In genomic region chr20:62133864-62134263, GRCh38 we compare ENCODE assay signal across 12 cellular contexts. TPM values are rescaled to one million over a fixed set of nuclear protein-coding genes. Genes with fewer than 3 reads are reported as not detected.
DNase-seq lines count a peak whose midpoint lies in the region; ATAC-seq and TF ChIP-seq lines count a peak whose summit lies in the region.
"Had no signal": no experiment of that assay in that cellular context is flagged by ENCODE, and none has a peak within 500 bp of the region (broad histone marks: within the 10 kb centered on the region; RNA-seq: fewer than 3 reads in every experiment).

No MANE protein-coding gene starts in this region.

- ATAC-seq in activated CD8-positive, alpha-beta T cell treated with anti-CD3 and anti-CD28 coated beads, Interleukin-2, amount 10 ng/mL, durations not matched to agents 7 days and 5 days, result peak; percentile 22
- no peak for ATAC-seq in GM21360 (IDR thresholded peaks at IDR 0.05; ENCODE audit: unreplicated experiment)

- H3K14ac ChIP-seq in H9 (ENCODE audit: insufficient read depth, low read length), result no peak overlapping the region

- CTCF ChIA-PET in activated CD8-positive, alpha-beta T cell treated with anti-CD3 and anti-CD28 coated beads, Interleukin-2, amount 10 ng/mL, durations not matched to agents 7 days and 5 days (lab: Charles Lee), result interaction anchor here (1.0 to 1.4 kb wide), 2 partner anchors 12 to 122 kb away, joined by 6 read pairs; partner anchors contain the start of gene LSM14B
- CTCF ChIA-PET in GM10248 (lab: Yijun Ruan, JAX), result interaction anchor here (1.2 to 6.7 kb wide), 4 partner anchors 8 to 128 kb away, joined by 3 to 57 read pairs (median 8); no protein-coding TSS in a partner anchor

- H4K20me1 ChIP-seq in H9 (ENCODE audit: control insufficient read depth, insufficient read depth, insufficient read length), result no peaks in the 10 kb centered on the region

- no peak overlapping the region for H2BK15ac ChIP-seq in H9 (ENCODE audit: low read depth, low read length)

- H4K5ac ChIP-seq in H9 (ENCODE audit: insufficient read length, low read depth, low read length), result no peak overlapping the region

- H3K27me3 Mint-ChIP-seq in H9 (ENCODE audit: low read depth), result no peaks in the 10 kb centered on the region; the same call in 1 of the 2 replicates
- H3K27me3 Mint-ChIP-seq in activated CD8-positive, alpha-beta T cell treated with anti-CD3 and anti-CD28 coated beads, Interleukin-2, amount 10 ng/mL, durations not matched to agents 7 days and 5 days (ENCODE audit: low read depth), result no peaks in the 10 kb centered on the region

- H3K36me3 Mint-ChIP-seq in H9 (ENCODE audit: insufficient read depth in 1 of 3, low read depth in 3 of 3), result peaks cover 53 to 100% (median 94%) of the 10 kb centered on the region in 3 experiments
- peaks cover 82% of the 10 kb centered on the region for H3K36me3 Mint-ChIP-seq in activated CD8-positive, alpha-beta T cell treated with anti-CD3 and anti-CD28 coated beads, Interleukin-2, amount 10 ng/mL, durations not matched to agents 7 days and 5 days (ENCODE audit: low read depth)

- H3K4me1 Mint-ChIP-seq in H9, result no peaks in the 10 kb centered on the region
- peaks cover 34% of the 10 kb centered on the region for H3K4me1 Mint-ChIP-seq in activated CD8-positive, alpha-beta T cell treated with anti-CD3 and anti-CD28 coated beads, Interleukin-2, amount 10 ng/mL, durations not matched to agents 7 days and 5 days (ENCODE audit: low read depth)

- H3K9ac ChIP-seq in H9 (ENCODE audit: extremely low read depth, insufficient read length, low read length), result no peak overlapping the region

- H3K27ac ChIP-seq in H9 (ENCODE audit: insufficient read length, low read depth, low read length), result no peak overlapping the region
- no peak overlapping the region for H3K27ac ChIP-seq in caudate nucleus (ENCODE audit: low read depth, low read length)

- no peaks in the 10 kb centered on the region for H3K23me2 ChIP-seq in H9 (ENCODE audit: insufficient read length, low read depth, low read length, poor library complexity, severe bottlenecking)

- no peaks in the 10 kb centered on the region for H3K27me3 ChIP-seq in BE2C
- H3K27me3 ChIP-seq in H9 (ENCODE audit: insufficient read depth, low read length), result no peaks in the 10 kb centered on the region
- no peaks in the 10 kb centered on the region for H3K27me3 ChIP-seq in kidney epithelial cell (ENCODE audit: control insufficient read depth, insufficient read depth, low read length)

- peaks cover 2% of the 10 kb centered on the region for H3K79me1 ChIP-seq in H9 (ENCODE audit: insufficient read depth, low read depth, low read length, poor library complexity, severe bottlenecking)

- H2AFZ ChIP-seq in H9 (ENCODE audit: low read length), result no peak overlapping the region

- H3K4me2 ChIP-seq in H9 (ENCODE audit: insufficient read depth, insufficient read length, low read length), result no peak overlapping the region

- no peaks in the 10 kb centered on the region for H3K9me3 Mint-ChIP-seq in H9
- no peaks in the 10 kb centered on the region for H3K9me3 Mint-ChIP-seq in activated CD8-positive, alpha-beta T cell treated with anti-CD3 and anti-CD28 coated beads, Interleukin-2, amount 10 ng/mL, durations not matched to agents 7 days and 5 days (ENCODE audit: insufficient read depth)

- H2BK12ac ChIP-seq in H9 (ENCODE audit: insufficient read length, low read depth, low read length), result no peak overlapping the region

- H3K23ac ChIP-seq in H9 (ENCODE audit: insufficient read length, low read depth, low read length), result no peak overlapping the region

- H3K79me2 ChIP-seq in H9 (ENCODE audit: insufficient read depth, low read length), result no peaks in the 10 kb centered on the region

- H3K9me3 ChIP-seq in BE2C (no peaks in the 10 kb centered on the region; the same call in 1 of the 2 replicates), H9 (ENCODE audit: control insufficient read depth, low read depth, low read length) (no peaks in the 10 kb centered on the region)

- no peak overlapping the region for H4K91ac ChIP-seq in H9 (ENCODE audit: insufficient read length, low read depth, low read length)

- H3K4me3 ChIP-seq in BE2C (ENCODE audit: low read depth, low read length) (no peak overlapping the region), kidney epithelial cell (ENCODE audit: low read depth, low read length) (no peak overlapping the region)
- H3K4me3 ChIP-seq: skin epidermis had no signal

- H2BK5ac ChIP-seq in H9 (ENCODE audit: insufficient read length, low read length), result no peak overlapping the region

- H2BK120ac ChIP-seq in H9 (ENCODE audit: low read depth, low read length, poor library complexity, severe bottlenecking), result no peak overlapping the region

- H3K27ac Mint-ChIP-seq in H9, result peak overlapping the region in 2 of 3 experiments; percentile 61 to 62; a peak in 2 of 7 replicates
- peak overlapping the region; percentile 65 for H3K27ac Mint-ChIP-seq in activated CD8-positive, alpha-beta T cell treated with anti-CD3 and anti-CD28 coated beads, Interleukin-2, amount 10 ng/mL, durations not matched to agents 7 days and 5 days

- H3K36me3 ChIP-seq in BE2C (peaks cover 87% of the 10 kb centered on the region), kidney epithelial cell (ENCODE audit: control insufficient read depth, insufficient read depth, low read length) (peaks cover 6% of the 10 kb centered on the region)

- H3K4me1 ChIP-seq in BE2C, result no peaks in the 10 kb centered on the region
- H3K4me1 ChIP-seq in H9 (ENCODE audit: insufficient read depth, low read length), result no peaks in the 10 kb centered on the region

- TF ChIP-seq CTCF in BE2C (IDR thresholded peaks at IDR 0.05; ENCODE audit: low read depth, low read length) (peak; percentile 20; the same call in 1 of the 2 replicates), H9 (conservative IDR thresholded peaks at IDR 0.05) (peak; percentile 48; the same call in 2 of the 3 replicates), kidney epithelial cell (IDR thresholded peaks at IDR 0.05; ENCODE audit: insufficient read depth, low read length, poor library complexity, severe bottlenecking) (peak; percentile 5), GM10248 (IDR thresholded peaks at IDR 0.05; ENCODE audit: control extremely low read depth, extremely low read depth, low read depth, missing control alignments) (no peak)

- DNase-seq in BE2C, result no peak
- no peak for DNase-seq in H9
- DNase-seq in activated CD8-positive, alpha-beta T cell treated with anti-CD3 and anti-CD28 coated beads, Interleukin-2, amount 10 ng/mL, durations not matched to agents 7 days and 5 days, result no peak
- DNase-seq in kidney epithelial cell (ENCODE audit: low read depth), result no peak
- DNase-seq in stimulated activated naive CD4-positive, alpha-beta T cell (lab: John Stamatoyannopoulos, UW), result no peak
- DNase-seq in GM10248 (ENCODE audit: extremely low spot score), result no peak
- no peak for DNase-seq in caudate nucleus (lab: John Stamatoyannopoulos, UW)
- DNase-seq: cerebellar nuclear complex, GDM1, NCI-H510A treated with DMSO at 0.1 percent for 48 hours had no signal

- no peak overlapping the region for H4K8ac ChIP-seq in H9 (replicated peaks; ENCODE audit: insufficient read length, low read depth, low read length)

- POLR2A ChIA-PET in activated CD8-positive, alpha-beta T cell treated with anti-CD3 and anti-CD28 coated beads, Interleukin-2, amount 10 ng/mL, durations not matched to agents 7 days and 5 days (lab: Charles Lee), result interaction anchor here (0.6 to 1.4 kb wide), 3 partner anchors 9 to 99 kb away, joined by 3 to 4 read pairs (median 3); partner anchors contain the start of genes PSMA7 and SS18L1
- POLR2A ChIA-PET in GM10248 (lab: Yijun Ruan, JAX), result no interaction called here

- no peak overlapping the region for H3T11ph ChIP-seq in H9 (ENCODE audit: low read length)

- H2AK5ac ChIP-seq in H9 (ENCODE audit: insufficient read length, low read length), result no peak overlapping the region

- H2BK20ac ChIP-seq in H9 (ENCODE audit: low read depth, low read length, poor library complexity, severe bottlenecking), result no peak overlapping the region

- WGBS in H9 (ENCODE audit: extremely low coverage, insufficient read length, low lambda C conversion rate), result no CpG with 5 or more reads among the region's 12 CpGs

- no peak overlapping the region for H3K4ac ChIP-seq in H9 (ENCODE audit: low read depth, low read length)

- H3K56ac ChIP-seq in H9 (ENCODE audit: insufficient read length, low read depth, low read length), result no peak overlapping the region

- H3K18ac ChIP-seq in H9 (ENCODE audit: insufficient read length, low read depth, low read length), result no peak overlapping the region

- no peak overlapping the region for H3K4me3 Mint-ChIP-seq in H9
- no peak overlapping the region for H3K4me3 Mint-ChIP-seq in activated CD8-positive, alpha-beta T cell treated with anti-CD3 and anti-CD28 coated beads, Interleukin-2, amount 10 ng/mL, durations not matched to agents 7 days and 5 days

RNA-seq across cellular contexts. Expression of gene PSMA7, which starts 9.3 kb away (rescaled TPM):
- polyA plus RNA-seq in BE2C (2012; ENCODE audit: insufficient read depth, insufficient read length, low read depth), result 626 TPM
- total RNA-seq in H9 (2021), result 332 and 337 TPM in 2 replicates
- 100 to 1,000 TPM; 333 to 352 TPM for total RNA-seq in activated CD8-positive, alpha-beta T cell treated with anti-CD3 and anti-CD28 coated beads, Interleukin-2, amount 10 ng/mL, durations not matched to agents 7 days and 5 days
- total RNA-seq in kidney epithelial cell, result 412 and 420 TPM in 2 replicates

RNA-seq across cellular contexts. Expression of gene SS18L1, which starts 9.7 kb away (rescaled TPM):
- 65.5 TPM for polyA plus RNA-seq in BE2C (2012; ENCODE audit: insufficient read depth, insufficient read length, low read depth)
- total RNA-seq in H9 (2021) (18.8 and 22.2 TPM in 2 replicates), kidney epithelial cell (9.6 and 15.9 TPM in 2 replicates)
- total RNA-seq in activated CD8-positive, alpha-beta T cell treated with anti-CD3 and anti-CD28 coated beads, Interleukin-2, amount 10 ng/mL, durations not matched to agents 7 days and 5 days, result 10 to 100 TPM; 15.9 to 17.9 TPM

RNA-seq across cellular contexts. Expression of gene LSM14B, which starts 11.6 kb away (rescaled TPM):
- 65.6 TPM for polyA plus RNA-seq in BE2C (2012; ENCODE audit: insufficient read depth, insufficient read length, low read depth)
- total RNA-seq in H9 (2021) (77.9 and 82.4 TPM in 2 replicates), kidney epithelial cell (23.3 and 34.2 TPM in 2 replicates)
- total RNA-seq in activated CD8-positive, alpha-beta T cell treated with anti-CD3 and anti-CD28 coated beads, Interleukin-2, amount 10 ng/mL, durations not matched to agents 7 days and 5 days, result 10 to 100 TPM; 42.4 to 42.8 TPM

RNA-seq across cellular contexts. Expression of gene MTG2, which starts 49.0 kb away (rescaled TPM):
- 102 TPM for polyA plus RNA-seq in BE2C (2012; ENCODE audit: insufficient read depth, insufficient read length, low read depth)
- total RNA-seq in H9 (2021) (25.1 and 27.7 TPM in 2 replicates), kidney epithelial cell (19.5 and 31.9 TPM in 2 replicates)
- total RNA-seq in activated CD8-positive, alpha-beta T cell treated with anti-CD3 and anti-CD28 coated beads, Interleukin-2, amount 10 ng/mL, durations not matched to agents 7 days and 5 days, result 10 to 100 TPM; 31.7 to 34.4 TPM
